27 cellular contexts compared by ENCODE assay signal in the genomic region with DNA sequence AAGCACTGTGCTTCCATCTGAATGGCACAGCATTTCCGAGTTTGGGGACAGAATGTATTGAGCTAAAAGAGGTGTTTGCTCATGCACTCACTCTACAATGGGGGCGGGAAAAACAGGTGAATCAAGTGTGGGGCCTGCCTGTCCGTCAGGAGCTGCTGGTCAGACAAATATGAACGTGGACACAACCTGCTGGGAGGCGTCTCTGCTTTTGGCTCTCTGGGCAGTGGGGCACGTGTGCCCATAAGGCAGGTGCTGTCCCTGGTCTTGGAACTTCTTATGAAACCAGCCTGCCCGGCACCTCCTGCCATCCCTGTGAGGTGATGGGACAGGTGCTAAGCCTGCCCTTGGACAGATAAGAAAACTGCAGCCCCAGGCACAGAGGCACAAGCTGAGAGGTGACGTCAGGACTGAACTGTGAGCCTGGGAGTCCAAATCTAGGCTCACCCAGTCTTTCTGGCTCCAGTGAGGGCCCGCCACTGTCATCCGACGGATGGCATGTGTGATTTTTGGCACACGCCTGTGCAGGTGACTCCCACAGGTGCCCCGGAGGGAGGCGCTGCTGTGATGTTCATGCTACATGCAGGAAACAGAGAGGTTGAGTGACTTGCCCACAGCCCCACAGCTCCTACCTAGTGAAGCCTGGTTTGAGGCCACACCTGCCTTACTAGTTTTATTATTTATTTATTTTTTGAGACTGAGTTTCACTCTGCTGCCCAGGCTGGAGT. TPM values are rescaled to one million over a fixed set of nuclear protein-coding genes. Genes with fewer than 3 reads are reported as not detected.
A peak's percentile ranks its signal among the peaks of the same experiment; 100 is the strongest.
DNase-seq lines count a peak whose midpoint lies in the region; ATAC-seq and TF ChIP-seq lines count a peak whose summit lies in the region.
"Had no signal": no experiment of that assay in that cellular context is flagged by ENCODE, and none has a peak within 500 bp of the region (broad histone marks: within the 10 kb centered on the region; RNA-seq: fewer than 3 reads in every experiment).

No MANE protein-coding gene starts in this region.

- no peak for ATAC-seq in activated CD8-positive, alpha-beta memory T cell treated with anti-CD3 and anti-CD28 coated beads, Interleukin-2, amount 10 ng/mL, durations not matched to agents 7 days and 5 days
- no peak for ATAC-seq in HG02623 (IDR thresholded peaks at IDR 0.05; ENCODE audit: unreplicated experiment)
- ATAC-seq: activated CD8-positive, alpha-beta T cell treated with anti-CD3 and anti-CD28 coated beads for 36 hours had no signal

- no peak overlapping the region for H3K4me3 Mint-ChIP-seq in type B pancreatic cell
- H3K4me3 Mint-ChIP-seq in activated CD8-positive, alpha-beta memory T cell treated with anti-CD3 and anti-CD28 coated beads, Interleukin-2, amount 10 ng/mL, durations not matched to agents 7 days and 5 days, result no peak overlapping the region
- H3K4me3 Mint-ChIP-seq: activated CD8-positive, alpha-beta T cell treated with anti-CD3 and anti-CD28 coated beads for 36 hours; activated naive CD8-positive, alpha-beta T cell treated with anti-CD3 and anti-CD28 coated beads for 36 hours; CD4-positive, alpha-beta T cell; dendritic cell treated with granulocyte-macrophage colony-stimulating factor and Interleukin-4, amounts not matched to agents 40 ng/mL and 50 ng/mL, for 4 days had no signal

- H2BK5ac ChIP-seq in neuronal stem cell (ENCODE audit: low read length), result no peak overlapping the region

- no peak overlapping the region for H3K4ac ChIP-seq in neuronal stem cell (ENCODE audit: low read length)

- H2AK5ac ChIP-seq in neuronal stem cell (ENCODE audit: low read depth, low read length), result peak overlapping the region; percentile 74

- H3K27ac ChIP-seq in coronary artery (no peak overlapping the region), neuronal stem cell (replicated peaks; ENCODE audit: low read length) (no peak overlapping the region), tibial nerve (no peak overlapping the region)
- H3K27ac ChIP-seq: 22Rv1, esophagus squamous epithelium, RWPE1 had no signal

- H3K4me1 ChIP-seq in neuronal stem cell (ENCODE audit: control insufficient read depth in 2 of 2, insufficient read depth in 1 of 2, low read depth in 1 of 2, low read length in 2 of 2) (peaks cover 0 to 2% of the 10 kb centered on the region in 2 donors), tibial nerve (peaks cover 0 to 12% (median 0%) of the 10 kb centered on the region in 4 donors)
- H3K4me1 ChIP-seq: esophagus squamous epithelium had no signal

- no CpG with 5 or more reads among the region's 14 CpGs for WGBS in neuronal stem cell (ENCODE audit: extremely low coverage in 2 of 2, insufficient read length in 2 of 2, insufficient replicate concordance in 1 of 2), 2 donors
- 95 to 97% methylated on average over 14 of the region's 14 CpGs for WGBS in tibial nerve, 2 donors

- peak overlapping the region; percentile 10 for H3K27ac Mint-ChIP-seq in type B pancreatic cell
- H3K27ac Mint-ChIP-seq in activated CD8-positive, alpha-beta memory T cell treated with anti-CD3 and anti-CD28 coated beads, Interleukin-2, amount 10 ng/mL, durations not matched to agents 7 days and 5 days, result no peak overlapping the region
- H3K27ac Mint-ChIP-seq: activated CD8-positive, alpha-beta T cell treated with anti-CD3 and anti-CD28 coated beads for 36 hours; activated naive CD8-positive, alpha-beta T cell treated with anti-CD3 and anti-CD28 coated beads for 36 hours; CD4-positive, alpha-beta T cell; dendritic cell treated with granulocyte-macrophage colony-stimulating factor and Interleukin-4, amounts not matched to agents 40 ng/mL and 50 ng/mL, for 4 days had no signal

- peak overlapping the region; percentile 76 for H2BK15ac ChIP-seq in neuronal stem cell (ENCODE audit: low read length)

- TF ChIP-seq EP300 in tibial nerve (IDR thresholded peaks at IDR 0.05), result no peak

- H3K36me3 Mint-ChIP-seq in type B pancreatic cell, result peaks cover 4% of the 10 kb centered on the region
- no peaks in the 10 kb centered on the region for H3K36me3 Mint-ChIP-seq in activated CD8-positive, alpha-beta memory T cell treated with anti-CD3 and anti-CD28 coated beads, Interleukin-2, amount 10 ng/mL, durations not matched to agents 7 days and 5 days
- H3K36me3 Mint-ChIP-seq: activated naive CD8-positive, alpha-beta T cell treated with anti-CD3 and anti-CD28 coated beads for 36 hours had no signal

- no peak for TF ChIP-seq POLR2A in tibial nerve (IDR thresholded peaks at IDR 0.05)

- H4K8ac ChIP-seq in neuronal stem cell (ENCODE audit: low read depth, low read length), result no peak overlapping the region

- H3K27me3 ChIP-seq in neuronal stem cell (ENCODE audit: control insufficient read depth in 3 of 3, insufficient read depth in 3 of 3, low read depth in 1 of 3, low read length in 3 of 3) (peaks cover 0 to 12% (median 0%) of the 10 kb centered on the region in 3 experiments), tibial nerve (no peaks in the 10 kb centered on the region)
- H3K27me3 ChIP-seq: MG63 had no signal

- peak overlapping the region; percentile 94 for H3K14ac ChIP-seq in neuronal stem cell (ENCODE audit: low read length)

- H3K9ac ChIP-seq in neuronal stem cell (ENCODE audit: low read depth, low read length, poor library complexity), result peak overlapping the region; percentile 30

- H3K23ac ChIP-seq in neuronal stem cell (ENCODE audit: low read depth, low read length, poor library complexity), result peak overlapping the region; percentile 67

- H2BK12ac ChIP-seq in neuronal stem cell (ENCODE audit: low read length), result no peak overlapping the region

- H3K79me1 ChIP-seq in neuronal stem cell (ENCODE audit: low read depth, low read length), result no peaks in the 10 kb centered on the region

- H3K4me1 Mint-ChIP-seq in type B pancreatic cell (ENCODE audit: unreplicated experiment), result peaks cover 23% of the 10 kb centered on the region
- no peaks in the 10 kb centered on the region for H3K4me1 Mint-ChIP-seq in activated CD8-positive, alpha-beta memory T cell treated with anti-CD3 and anti-CD28 coated beads, Interleukin-2, amount 10 ng/mL, durations not matched to agents 7 days and 5 days

- no peak overlapping the region for H3K4me2 ChIP-seq in neuronal stem cell (ENCODE audit: insufficient read depth, low read length, poor library complexity, severe bottlenecking)
- H3K4me2 ChIP-seq: smooth muscle cell had no signal

- peak; percentile 7 for DNase-seq in NCI-H748 (lab: John Stamatoyannopoulos, UW; ENCODE audit: unreplicated experiment)
- DNase-seq in NCI-H748 treated with DMSO at 0.1 percent for 48 hours (lab: John Stamatoyannopoulos, UW), result no peak
- DNase-seq in coronary artery (ENCODE audit: low spot score), result peak; percentile 38
- no peak for DNase-seq in neuronal stem cell (ENCODE audit: low spot score)
- no peak for DNase-seq in type B pancreatic cell (ENCODE audit: extremely low spot score, unreplicated experiment)
- no peak for DNase-seq in tibial nerve (ENCODE audit: low spot score in 2 of 2)
- no peak for DNase-seq in activated CD8-positive, alpha-beta memory T cell treated with anti-CD3 and anti-CD28 coated beads, Interleukin-2, amount 10 ng/mL, durations not matched to agents 7 days and 5 days
- DNase-seq: activated CD4-positive, alpha-beta T cell treated with anti-CD3 and anti-CD28 coated beads for 1 hour; activated CD8-positive, alpha-beta T cell treated with anti-CD3 and anti-CD28 coated beads for 36 hours; activated naive CD8-positive, alpha-beta T cell treated with anti-CD3 and anti-CD28 coated beads for 36 hours; caudate nucleus; DMS 273 treated with DMSO at 0.1 percent for 48 hours; EL; esophagus squamous epithelium; foreskin melanocyte; MG63; NCI-H1417 treated with DMSO at 0.1 percent for 48 hours; NCI-H2081 treated with DMSO at 0.1 percent for 48 hours; NCI-H345; NCI-H774; stimulated activated CD4-positive, alpha-beta T cell treated with anti-CD3 and anti-CD28 coated beads, Interleukin-2, amount 100 ng/mL, for 24 hours had no signal

- no peak overlapping the region for H2BK120ac ChIP-seq in neuronal stem cell (ENCODE audit: low read depth, low read length)

- peaks cover 0 to 2% of the 10 kb centered on the region in 2 donors for H3K9me3 ChIP-seq in neuronal stem cell (replicated peaks in 1 of 2; ENCODE audit: control insufficient read depth in 2 of 2, insufficient read depth in 1 of 2, low read depth in 1 of 2, low read length in 2 of 2)
- H3K9me3 ChIP-seq in tibial nerve, result peaks cover 0 to 7% (median 0%) of the 10 kb centered on the region in 4 donors
- H3K9me3 ChIP-seq: MG63 had no signal

- CTCF ChIA-PET in activated CD8-positive, alpha-beta memory T cell treated with anti-CD3 and anti-CD28 coated beads, Interleukin-2, amount 10 ng/mL, durations not matched to agents 7 days and 5 days (lab: Charles Lee), result no interaction called here

- H3K36me3 ChIP-seq in neuronal stem cell (replicated peaks in 1 of 2; ENCODE audit: control insufficient read depth in 2 of 2, insufficient read depth in 2 of 2, low read length in 2 of 2), result no peaks in the 10 kb centered on the region
- H3K36me3 ChIP-seq in tibial nerve, result no peaks in the 10 kb centered on the region
- H3K36me3 ChIP-seq: esophagus squamous epithelium, MG63 had no signal

- H3K27me3 Mint-ChIP-seq in type B pancreatic cell, result peaks cover 3% of the 10 kb centered on the region
- peaks cover 11% of the 10 kb centered on the region for H3K27me3 Mint-ChIP-seq in activated CD8-positive, alpha-beta memory T cell treated with anti-CD3 and anti-CD28 coated beads, Interleukin-2, amount 10 ng/mL, durations not matched to agents 7 days and 5 days

- H3K4me3 ChIP-seq in coronary artery (no peak overlapping the region), neuronal stem cell (ENCODE audit: low read length in 2 of 2) (no peak overlapping the region), tibial nerve (no peak overlapping the region)
- H3K4me3 ChIP-seq: esophagus squamous epithelium, MG63, smooth muscle cell had no signal

- TF ChIP-seq CTCF in coronary artery (IDR thresholded peaks at IDR 0.05), result no peak
- TF ChIP-seq CTCF in type B pancreatic cell (conservative IDR thresholded peaks at IDR 0.05), result no peak
- TF ChIP-seq CTCF in tibial nerve (IDR thresholded peaks at IDR 0.05), result no peak

- H4K91ac ChIP-seq in neuronal stem cell (ENCODE audit: low read depth, low read length, poor library complexity), result no peak overlapping the region

- H3K9me3 Mint-ChIP-seq in type B pancreatic cell, result peaks cover 5% of the 10 kb centered on the region
- H3K9me3 Mint-ChIP-seq in activated CD8-positive, alpha-beta memory T cell treated with anti-CD3 and anti-CD28 coated beads, Interleukin-2, amount 10 ng/mL, durations not matched to agents 7 days and 5 days (ENCODE audit: low read depth), result no peaks in the 10 kb centered on the region
- H3K9me3 Mint-ChIP-seq: activated CD8-positive, alpha-beta T cell treated with anti-CD3 and anti-CD28 coated beads for 36 hours; activated naive CD8-positive, alpha-beta T cell treated with anti-CD3 and anti-CD28 coated beads for 36 hours; CD4-positive, alpha-beta T cell; dendritic cell treated with granulocyte-macrophage colony-stimulating factor and Interleukin-4, amounts not matched to agents 40 ng/mL and 50 ng/mL, for 4 days had no signal

- H2AFZ ChIP-seq in neuronal stem cell (ENCODE audit: low read length), result no peak overlapping the region

- H3K18ac ChIP-seq in neuronal stem cell (ENCODE audit: low read length), result peak overlapping the region; percentile 42

RNA-seq across cellular contexts. Expression of gene SMIM38, which starts 51.6 kb away (rescaled TPM):
- 0.26 TPM for polyA plus RNA-seq in neuronal stem cell (2013, experiment 1 of 2)
- polyA plus RNA-seq in neuronal stem cell (2013, experiment 2 of 2), result 0.36 TPM
- total RNA-seq in type B pancreatic cell (ENCODE audit: low replicate concordance), result 0.52 and 5.3 TPM in 2 replicates
- total RNA-seq in tibial nerve, result 1 to 10 TPM; 3.3 to 4.6 (median 4.1) TPM
- under 1 TPM; 0.26 to 0.56 TPM for total RNA-seq in activated CD8-positive, alpha-beta memory T cell treated with anti-CD3 and anti-CD28 coated beads, Interleukin-2, amount 10 ng/mL, durations not matched to agents 7 days and 5 days
- polyA plus RNA-seq: smooth muscle cell had no signal

Comparison
In these comparisons a context has a peak if more than half of its experiments do, and no peak if none do; other contexts are left out.
1. DNase-seq: peak in NCI-H748 (single experiment) and coronary artery (single experiment); none in NCI-H748 treated with DMSO at 0.1 percent for 48 hours (single experiment), neuronal stem cell (single experiment), type B pancreatic cell (single experiment), tibial nerve (0 of 2) and activated CD8-positive, alpha-beta memory T cell treated with anti-CD3 and anti-CD28 coated beads, Interleukin-2, amount 10 ng/mL, durations not matched to agents 7 days and 5 days (single experiment).